ENCODE assay signal across 33 cellular contexts in the genomic region with DNA sequence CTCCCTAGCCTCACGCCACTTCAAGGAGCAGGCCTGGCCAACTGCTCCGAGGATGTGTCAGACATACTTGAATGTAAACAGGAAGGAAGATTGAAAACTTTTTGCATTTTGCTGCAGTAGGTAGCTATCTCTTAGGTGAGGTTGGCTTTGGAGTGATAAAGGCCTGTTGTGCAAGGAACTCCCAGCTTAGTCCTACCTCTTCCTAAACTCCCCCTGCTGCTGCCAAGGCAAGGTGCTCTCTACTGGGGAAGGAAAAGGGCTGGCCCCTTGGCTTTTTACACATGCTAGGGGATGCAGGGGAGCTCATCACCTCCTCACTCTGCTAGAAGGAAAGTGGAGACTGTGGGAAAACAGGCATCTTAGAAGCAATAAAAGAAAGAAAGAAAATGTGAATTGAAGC. TPM values are rescaled to one million over a fixed set of nuclear protein-coding genes. Genes with fewer than 3 reads are reported as not detected.
DNase-seq lines count a peak whose midpoint lies in the region; ATAC-seq, FAIRE-seq and TF ChIP-seq lines count a peak whose summit lies in the region.
"Had no signal": no experiment of that assay in that cellular context is flagged by ENCODE, and none has a peak within 500 bp of the region (broad histone marks: within the 10 kb centered on the region; RNA-seq: fewer than 3 reads in every experiment).

No MANE protein-coding gene starts in this region.

- H3K9me3 ChIP-seq in iPS DF 6.9 (ENCODE audit: control insufficient read depth, insufficient read depth, low read length) = no peaks in the 10 kb centered on the region
- H3K9me3 ChIP-seq: adrenal gland, body of pancreas, heart right ventricle, right lobe of liver had no signal

- peak; percentile 55 for FAIRE-seq in GM12891 (lab: Jason Lieb, UNC)
- FAIRE-seq: GM19239, TTC549 had no signal

- H3K27ac ChIP-seq in iPS DF 6.9 (ENCODE audit: low read length) = no peak overlapping the region
- H3K27ac ChIP-seq: adrenal gland, body of pancreas, foreskin keratinocyte, heart right ventricle, neural progenitor cell, right lobe of liver had no signal

- no CpG with 5 or more reads among the region's 2 CpGs for WGBS in iPS DF 6.9 (ENCODE audit: insufficient coverage, insufficient read length)

- no peaks in the 10 kb centered on the region for H3K36me3 ChIP-seq in iPS DF 6.9 (ENCODE audit: control insufficient read depth, insufficient read depth, low read length)
- H3K36me3 ChIP-seq: adrenal gland, heart right ventricle, neural progenitor cell, right lobe of liver had no signal

- H3K4me3 ChIP-seq in iPS DF 6.9 (ENCODE audit: low read length) = no peak overlapping the region
- H3K4me3 ChIP-seq: adrenal gland, body of pancreas, heart right ventricle, neural progenitor cell, right lobe of liver had no signal

- DNase-seq in Daoy (ENCODE audit: low read depth) (peak; percentile 6), GM12891 (ENCODE audit: insufficient read length, low spot score) (no peak), iPS DF 6.9 (ENCODE audit: low read depth, low spot score) (peak; percentile 11)
- DNase-seq: activated CD4-positive, alpha-beta T cell treated with anti-CD3 and anti-CD28 coated beads for 1 hour; activated naive CD4-positive, alpha-beta T cell; activated T-cell treated with anti-CD3 and anti-CD28 coated beads, Interleukin-2, amount 50 U/mL, for 48 hours; adrenal gland; EL; H9; heart right ventricle; left colon; NCI-H1417 treated with DMSO at 0.1 percent for 48 hours; NCI-H2081; NCI-H748 treated with DMSO at 0.1 percent for 48 hours; posterior cingulate gyrus; right lobe of liver; RPMI8226; stimulated activated naive CD4-positive, alpha-beta T cell had no signal

- no peaks in the 10 kb centered on the region for H3K27me3 ChIP-seq in iPS DF 6.9 (ENCODE audit: control insufficient read depth, insufficient read depth, low read length)
- H3K27me3 ChIP-seq: body of pancreas, foreskin keratinocyte, neural progenitor cell, right lobe of liver had no signal

- H3K4me1 ChIP-seq in iPS DF 6.9 (ENCODE audit: control insufficient read depth, insufficient read depth, low read length) = no peaks in the 10 kb centered on the region
- H3K4me1 ChIP-seq: adrenal gland, body of pancreas, foreskin keratinocyte, neural progenitor cell, right lobe of liver had no signal

- ATAC-seq in SK-N-SH treated with all-trans-retinoic acid at 6 μM for 48 hours = 0 out of 3 replicates have a peak, but pooled peaks have one; percentile 34
- no peak for ATAC-seq in HG02642 (IDR thresholded peaks at IDR 0.05; ENCODE audit: poor library complexity, unreplicated experiment)
- ATAC-seq in HG03457 (IDR thresholded peaks at IDR 0.05; ENCODE audit: unreplicated experiment) = no peak
- ATAC-seq in GM19463 (IDR thresholded peaks at IDR 0.05; ENCODE audit: unreplicated experiment) = no peak
- ATAC-seq: body of pancreas, foreskin keratinocyte, heart right ventricle, left colon had no signal

- TF ChIP-seq POLR2A in GM12891 (IDR thresholded peaks at IDR 0.05; ENCODE audit: low read depth, low read length) = no peak

TF ChIP-seq in GM12891, 5 proteins besides CTCF, POLR2A, EP300 and RAD21:
- TF ChIP-seq POLR2AphosphoS5 (IDR thresholded peaks at IDR 0.05; ENCODE audit: low read depth, low read length) (no peak), TAF1 (IDR thresholded peaks at IDR 0.05; ENCODE audit: low read depth, low read length) (no peak), SPI1 (IDR thresholded peaks at IDR 0.05; ENCODE audit: low read depth, low read length) (no peak), PAX5 (IDR thresholded peaks at IDR 0.05; ENCODE audit: insufficient read depth, low read length, severe bottlenecking) (no peak)

TF ChIP-seq in SK-N-SH treated with all-trans-retinoic acid at 6 μM for 48 hours, 23 proteins besides CTCF, POLR2A, EP300 and RAD21:
- TF ChIP-seq RARB (CRISPR knock-in tag; IDR thresholded peaks at IDR 0.05) (no peak), TCF4 (CRISPR knock-in tag; IDR thresholded peaks at IDR 0.05; ENCODE audit: borderline replicate concordance) (no peak), ZFP3 (CRISPR knock-in tag; IDR thresholded peaks at IDR 0.05) (no peak), ISL1 (CRISPR knock-in tag; IDR thresholded peaks at IDR 0.05) (no peak), TOX (CRISPR knock-in tag; IDR thresholded peaks at IDR 0.05; ENCODE audit: borderline replicate concordance) (no peak), ZFP30 (CRISPR knock-in tag; IDR thresholded peaks at IDR 0.05) (no peak), PPARA (CRISPR knock-in tag; IDR thresholded peaks at IDR 0.05; ENCODE audit: borderline replicate concordance) (no peak), CSDC2 (CRISPR knock-in tag; IDR thresholded peaks at IDR 0.05) (no peak), POU6F1 (CRISPR knock-in tag; IDR thresholded peaks at IDR 0.05; ENCODE audit: borderline replicate concordance, low read depth) (no peak)
- TF ChIP-seq, protein P1, sequence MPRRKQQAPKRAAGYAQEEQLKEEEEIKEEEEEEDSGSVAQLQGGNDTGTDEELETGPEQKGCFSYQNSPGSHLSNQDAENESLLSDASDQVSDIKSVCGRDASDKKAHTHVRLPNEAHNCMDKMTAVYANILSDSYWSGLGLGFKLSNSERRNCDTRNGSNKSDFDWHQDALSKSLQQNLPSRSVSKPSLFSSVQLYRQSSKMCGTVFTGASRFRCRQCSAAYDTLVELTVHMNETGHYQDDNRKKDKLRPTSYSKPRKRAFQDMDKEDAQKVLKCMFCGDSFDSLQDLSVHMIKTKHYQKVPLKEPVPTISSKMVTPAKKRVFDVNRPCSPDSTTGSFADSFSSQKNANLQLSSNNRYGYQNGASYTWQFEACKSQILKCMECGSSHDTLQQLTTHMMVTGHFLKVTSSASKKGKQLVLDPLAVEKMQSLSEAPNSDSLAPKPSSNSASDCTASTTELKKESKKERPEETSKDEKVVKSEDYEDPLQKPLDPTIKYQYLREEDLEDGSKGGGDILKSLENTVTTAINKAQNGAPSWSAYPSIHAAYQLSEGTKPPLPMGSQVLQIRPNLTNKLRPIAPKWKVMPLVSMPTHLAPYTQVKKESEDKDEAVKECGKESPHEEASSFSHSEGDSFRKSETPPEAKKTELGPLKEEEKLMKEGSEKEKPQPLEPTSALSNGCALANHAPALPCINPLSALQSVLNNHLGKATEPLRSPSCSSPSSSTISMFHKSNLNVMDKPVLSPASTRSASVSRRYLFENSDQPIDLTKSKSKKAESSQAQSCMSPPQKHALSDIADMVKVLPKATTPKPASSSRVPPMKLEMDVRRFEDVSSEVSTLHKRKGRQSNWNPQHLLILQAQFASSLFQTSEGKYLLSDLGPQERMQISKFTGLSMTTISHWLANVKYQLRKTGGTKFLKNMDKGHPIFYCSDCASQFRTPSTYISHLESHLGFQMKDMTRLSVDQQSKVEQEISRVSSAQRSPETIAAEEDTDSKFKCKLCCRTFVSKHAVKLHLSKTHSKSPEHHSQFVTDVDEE (CRISPR knock-in tag; IDR thresholded peaks at IDR 0.05) = no peak

RNA-seq across cellular contexts. Expression of gene BRS3, which starts 10.7 kb away (rescaled TPM):
- total RNA-seq in Daoy (2014; rRNA removed; shearing (Covaris generic)) = not detected in 2 replicates
- polyA plus RNA-seq in GM12891 (2012; ENCODE audit: low read depth, missing spikeins) = not detected
- total RNA-seq: adrenal gland, body of pancreas, cerebellum, foreskin keratinocyte, H9, heart right ventricle, left colon, right lobe of liver, SK-MEL-5, urinary bladder had no signal
- polyA plus RNA-seq: adrenal gland, CD14-positive monocyte, esophagus, foreskin keratinocyte, heart right ventricle had no signal

RNA-seq across cellular contexts. Expression of gene HTATSF1, which starts 20.4 kb away (rescaled TPM):
- 73.5 and 97.5 TPM in 2 replicates for total RNA-seq in Daoy (2014; rRNA removed; shearing (Covaris generic))
- polyA plus RNA-seq in GM12891 (2012; ENCODE audit: low read depth, missing spikeins) = 23.7 TPM

RNA-seq across cellular contexts. Expression of gene VGLL1, which starts 55.0 kb away (rescaled TPM):
- not detected in 2 replicates for total RNA-seq in Daoy (2014; rRNA removed; shearing (Covaris generic))
- polyA plus RNA-seq in GM12891 (2012; ENCODE audit: low read depth, missing spikeins) = not detected
- total RNA-seq: adrenal gland, cerebellum, H9, heart right ventricle, left colon, right lobe of liver, SK-MEL-5, temporal lobe had no signal
- polyA plus RNA-seq: adrenal gland, CD14-positive monocyte, heart right ventricle had no signal
